Comparison of ENCODE assay signal across 1 cellular context in genomic region chr14:23929822-23930294, GRCh38.
TF ChIP-seq lines count a peak whose summit lies in the region.

No MANE protein-coding gene starts in this region.

TF ChIP-seq in liver, 16 proteins besides CTCF, POLR2A, EP300 and RAD21 (continued from another document):
- peak in 1 of 2 donors; percentile 27 for TF ChIP-seq JUND (IDR thresholded peaks at IDR 0.05)
- no peak for TF ChIP-seq MAX (IDR thresholded peaks at IDR 0.05)
